In genomic region chr2:119476301-119477117, GRCh38 we compare ENCODE assay signal across 8 cellular contexts. TPM values are rescaled to one million over a fixed set of nuclear protein-coding genes. Genes with fewer than 3 reads are reported as not detected.
DNase-seq lines count a peak whose midpoint lies in the region; ATAC-seq and TF ChIP-seq lines count a peak whose summit lies in the region.

No MANE protein-coding gene starts in this region.

- H3K27ac Mint-ChIP-seq in immature natural killer cell, result no peak overlapping the region

- POLR2A ChIA-PET in PC-3 (lab: Charles Lee; ENCODE audit: unreplicated experiment), result interaction anchor here (0.6 kb wide), 1 partner anchor 10 kb away, joined by 3 read pairs; no protein-coding TSS in a partner anchor

- intact Hi-C loops in PC-3 (cut with micrococcal nuclease), result loop anchor here (1.0 to 2.0 kb wide), 2 partner anchors 69 to 596 kb away; no protein-coding TSS in a partner anchor

- peak; percentile 79 for TF ChIP-seq CTCF in HL-60 (IDR thresholded peaks at IDR 0.05; ENCODE audit: insufficient read depth, low read length)
- TF ChIP-seq CTCF in PC-3 (conservative IDR thresholded peaks at IDR 0.05; ENCODE audit: low read depth, low read length), result peak; percentile 97

- H3K4me1 ChIP-seq in PC-3 (ENCODE audit: insufficient read depth, low read length), result 0 out of 2 replicates have a peak, but pooled peaks cover 4% of the 10 kb centered on the region

- H3K4me3 Mint-ChIP-seq in immature natural killer cell, result no peak overlapping the region

- DNase-seq in DMS153 treated with DMSO at 0.1 percent for 48 hours (lab: John Stamatoyannopoulos, UW; ENCODE audit: unreplicated experiment) (peak; percentile 54), HL-60 (ENCODE audit: low read depth in 1 of 2, low spot score in 1 of 2) (peak; percentile 12 to 31), PC-3 (peak; percentile 77), T47D (ENCODE audit: low read depth in 1 of 2, low spot score in 1 of 2) (peak; percentile 27 to 56), immature natural killer cell (peak; percentile 6 to 34 (median 23))
- DNase-seq in stimulated activated CD4-positive, alpha-beta T cell treated with anti-CD3 and anti-CD28 coated beads, Interleukin-15, amount 100 ng/mL, for 24 hours, result peak; percentile 39

- peak overlapping the region; percentile 49 for H2AFZ ChIP-seq in PC-3 (ENCODE audit: low read length)

- no peak overlapping the region for H3K9ac ChIP-seq in PC-3 (ENCODE audit: low read length)

- no peak overlapping the region for H3K27ac ChIP-seq in HL-60 (replicated peaks)
- no peak overlapping the region for H3K27ac ChIP-seq in PC-3 (ENCODE audit: low read length)

- H3K4me1 Mint-ChIP-seq in immature natural killer cell, result peaks cover 0 to 2% of the 10 kb centered on the region in 2 donors

- H4K20me1 ChIP-seq in PC-3 (ENCODE audit: low read length), result no peaks in the 10 kb centered on the region

- peaks cover 0 to 6% (median 0%) of the 10 kb centered on the region in 3 donors for H3K27me3 Mint-ChIP-seq in immature natural killer cell (ENCODE audit: low read depth in 3 of 3)

- H3K36me3 Mint-ChIP-seq in immature natural killer cell, result no peaks in the 10 kb centered on the region

- H3K9me3 ChIP-seq in PC-3 (ENCODE audit: low read length), result no peaks in the 10 kb centered on the region

- no TSS peak for BruUV-seq in PC-3 (replicated peaks; lab: Mats Ljungman, UMichigan)

- H3K9me2 ChIP-seq in PC-3 (replicated peaks; ENCODE audit: low read length), result no peaks in the 10 kb centered on the region

- peak overlapping the region; percentile 58 for H3K4me2 ChIP-seq in PC-3 (ENCODE audit: low read length)

- H3K4me3 ChIP-seq in HL-60 (replicated peaks; ENCODE audit: insufficient read depth, low read length) (no peak overlapping the region), PC-3 (ENCODE audit: low read length) (peak overlapping the region; percentile 22; the same call in 1 of the 2 replicates)

- no peaks in the 10 kb centered on the region for H3K9me3 Mint-ChIP-seq in immature natural killer cell

- ATAC-seq in GM19395 (IDR thresholded peaks at IDR 0.05; ENCODE audit: unreplicated experiment) (peak; percentile 73), PC-3 (peak; percentile 86), GM18870 (IDR thresholded peaks at IDR 0.05; ENCODE audit: unreplicated experiment) (no peak)

- CTCF ChIA-PET in PC-3 (lab: Charles Lee), result interaction anchor here (0.6 to 1.2 kb wide), 3 partner anchors 76 to 226 kb away, joined by 3 to 5 read pairs (median 3); partner anchors contain the start of genes C2orf76 and DBI

- no peaks in the 10 kb centered on the region for H3K79me2 ChIP-seq in PC-3 (ENCODE audit: low read length)

- no peaks in the 10 kb centered on the region for H3K36me3 ChIP-seq in PC-3 (ENCODE audit: low read depth, low read length)

- H3F3A ChIP-seq in PC-3 (ENCODE audit: low read length, unreplicated experiment), result no peaks in the 10 kb centered on the region

- in situ Hi-C loops in T47D (cut with HindIII; ENCODE audit: low pct_unique_long_range_greater_than_20kb, low sequenced_read_pairs), result no loop called here

- no peaks in the 10 kb centered on the region for H3K27me3 ChIP-seq in HL-60 (ENCODE audit: insufficient read depth, poor library complexity, severe bottlenecking)
- no peaks in the 10 kb centered on the region for H3K27me3 ChIP-seq in PC-3 (ENCODE audit: low read length)

RNA-seq across cellular contexts. Expression of gene TMEM37, which starts 44.9 kb away (rescaled TPM):
- total RNA-seq in PC-3 (2014; rRNA removed), result 0.26 and 0.40 TPM in 2 replicates
- polyA plus RNA-seq in immature natural killer cell, result not detected

RNA-seq across cellular contexts. Expression of gene SCTR, which starts 47.8 kb away (rescaled TPM):
- not detected in 2 replicates for total RNA-seq in PC-3 (2014; rRNA removed)
- not detected for polyA plus RNA-seq in immature natural killer cell

Comparison
In these comparisons a context has a peak if more than half of its experiments do, and no peak if none do; other contexts are left out.
1. DNase-seq: peak in every context shown above with its lines; median percentile 77 in PC-3; 54 in DMS153 treated with DMSO at 0.1 percent for 48 hours; 42 in T47D; 39 in stimulated activated CD4-positive, alpha-beta T cell treated with anti-CD3 and anti-CD28 coated beads, Interleukin-15, amount 100 ng/mL, for 24 hours; 23 in immature natural killer cell; 22 in HL-60.